In the genomic region with DNA sequence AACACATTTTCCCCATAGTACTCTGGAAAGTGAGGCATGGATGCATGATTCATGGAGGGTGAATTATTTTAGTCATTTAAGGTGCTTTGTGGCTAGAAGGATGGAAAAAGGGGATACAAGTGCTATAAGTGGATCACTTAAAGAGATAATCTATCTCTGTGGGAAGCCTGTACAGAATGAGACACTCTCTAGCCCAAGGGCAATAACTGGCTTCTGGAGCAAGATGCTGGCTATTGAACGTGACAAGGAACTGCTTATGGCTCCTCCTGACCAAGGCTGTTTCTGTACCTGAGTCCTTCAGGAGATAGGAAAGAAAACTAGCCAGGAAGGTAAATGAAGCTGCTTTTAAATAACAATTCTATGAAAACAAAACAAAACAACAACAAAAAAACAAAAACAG, we compare ENCODE assay signal across 20 cellular contexts.
"Had no signal": no experiment of that assay in that cellular context is flagged by ENCODE, and none has a peak within 500 bp of the region (broad histone marks: within the 10 kb centered on the region; RNA-seq: fewer than 3 reads in every experiment).

No MANE protein-coding gene starts in this region.

- H3K4me3 ChIP-seq: coronary artery, lung, ovary, right atrium auricular region, sigmoid colon, skin epidermis, testis, tibial nerve had no signal

- DNase-seq: effector CD4-positive, alpha-beta T cell; endodermal cell; erythroblast; foreskin keratinocyte; left colon; left ventricle myocardium superior; natural killer cell; nucleus accumbens; ovary; sigmoid colon; stimulated activated CD4-positive, alpha-beta T cell treated with anti-CD3 and anti-CD28 coated beads, Interleukin-2, amount 100 ng/mL, for 24 hours; stimulated activated CD4-positive, alpha-beta T cell treated with anti-CD3 and anti-CD28 coated beads, Interleukin-4, amount 100 ng/mL, for 4 hours; stimulated activated naive B cell treated with anti-CD40 and anti-IgM and Interleukin-4, amounts not matched to agents 10 μg/mL and 1 μg/mL and 100 μg/mL, for 72 hours; stimulated activated naive CD8-positive, alpha-beta T cell treated with anti-CD3 and anti-CD28 coated beads, Interleukin-15, amount 100 ng/mL, for 72 hours; testis had no signal

- H3K4me1 ChIP-seq: foreskin keratinocyte, right atrium auricular region, sigmoid colon, testis, tibial nerve had no signal

- H3K27ac ChIP-seq: coronary artery, foreskin keratinocyte, ovary, right atrium auricular region, sigmoid colon, skin epidermis, testis, tibial nerve had no signal

- H3K9me3 ChIP-seq: ovary, right atrium auricular region, sigmoid colon, testis, tibial nerve had no signal

- H3K27me3 ChIP-seq: foreskin keratinocyte, ovary, right atrium auricular region, sigmoid colon, testis, tibial nerve had no signal

- H3K36me3 ChIP-seq: ovary, right atrium auricular region, sigmoid colon, tibial nerve had no signal

- ATAC-seq: foreskin keratinocyte; left colon; left ventricle myocardium superior; natural killer cell; stimulated activated naive B cell treated with anti-CD40 and anti-IgM and Interleukin-4, amounts not matched to agents 10 μg/mL and 1 μg/mL and 100 μg/mL, for 72 hours; stimulated activated naive CD8-positive, alpha-beta T cell treated with anti-CD3 and anti-CD28 coated beads, Interleukin-15, amount 100 ng/mL, for 72 hours had no signal
